Comparison of ENCODE assay signal across 24 cellular contexts in genomic region chr1:191889623-191890003, GRCh38.
"Had no signal": no experiment of that assay in that cellular context is flagged by ENCODE, and none has a peak within 500 bp of the region (broad histone marks: within the 10 kb centered on the region; RNA-seq: fewer than 3 reads in every experiment).

No MANE protein-coding gene starts in this region.

- H3K4me1 ChIP-seq: esophagus muscularis mucosa, prostate gland, spleen, upper lobe of right lung had no signal

- H3K27me3 Mint-ChIP-seq: effector memory CD8-positive, alpha-beta T cell had no signal

- H3K36me3 Mint-ChIP-seq: activated naive CD4-positive, alpha-beta T cell treated with anti-CD3 and anti-CD28 coated beads, Interleukin-2, amount 50 U/mL, for 72 hours; brain; WTC11 had no signal

- H3K9me3 Mint-ChIP-seq: WTC11 had no signal

- H3K9me3 ChIP-seq: esophagus muscularis mucosa, neutrophil, ovary, prostate gland, spleen, thoracic aorta, upper lobe of right lung had no signal

- H3K27ac ChIP-seq: dorsolateral prefrontal cortex, esophagus muscularis mucosa, neutrophil, prostate gland, spleen, thoracic aorta, upper lobe of right lung had no signal

- H3K27ac Mint-ChIP-seq: activated naive CD4-positive, alpha-beta T cell treated with anti-CD3 and anti-CD28 coated beads, Interleukin-2, amount 50 U/mL, for 72 hours; brain; effector memory CD8-positive, alpha-beta T cell; natural killer cell; WTC11 had no signal

- DNase-seq: activated gamma-delta T cell treated with Interleukin-2 at 50 U/mL for 16 hours; activated T-cell treated with anti-CD3 and anti-CD28 coated beads, Interleukin-2, amount 50 U/mL, for 1 hour; aorta; central memory CD4-positive, alpha-beta T cell; dorsolateral prefrontal cortex; effector memory CD8-positive, alpha-beta T cell; glutamatergic neuron; hypothalamus; left ventricle myocardium superior; mammary epithelial cell; midbrain; natural killer cell; spleen; stimulated activated CD4-positive, alpha-beta T cell treated with anti-CD3 and anti-CD28 coated beads, Interleukin-4, amount 100 ng/mL, for 1 hour; stimulated activated naive CD4-positive, alpha-beta T cell; upper lobe of right lung had no signal

- H3K4me3 Mint-ChIP-seq: brain; effector memory CD8-positive, alpha-beta T cell; natural killer cell; WTC11 had no signal

- H3K27me3 ChIP-seq: dorsolateral prefrontal cortex, esophagus muscularis mucosa, neutrophil, ovary, spleen, upper lobe of right lung had no signal

- ATAC-seq: activated naive CD4-positive, alpha-beta T cell treated with anti-CD3 and anti-CD28 coated beads, Interleukin-2, amount 50 U/mL, for 72 hours; effector memory CD8-positive, alpha-beta T cell; natural killer cell; upper lobe of right lung; WTC11 had no signal

- H3K4me3 ChIP-seq: dorsolateral prefrontal cortex, esophagus muscularis mucosa, ovary, prostate gland, spleen, thoracic aorta, upper lobe of right lung had no signal

- H3K4me1 Mint-ChIP-seq: natural killer cell, WTC11 had no signal

- H3K36me3 ChIP-seq: esophagus muscularis mucosa, neutrophil, ovary, prostate gland, spleen, thoracic aorta, upper lobe of right lung had no signal
